ENCODE assay signal across 17 cellular contexts in the genomic region with DNA sequence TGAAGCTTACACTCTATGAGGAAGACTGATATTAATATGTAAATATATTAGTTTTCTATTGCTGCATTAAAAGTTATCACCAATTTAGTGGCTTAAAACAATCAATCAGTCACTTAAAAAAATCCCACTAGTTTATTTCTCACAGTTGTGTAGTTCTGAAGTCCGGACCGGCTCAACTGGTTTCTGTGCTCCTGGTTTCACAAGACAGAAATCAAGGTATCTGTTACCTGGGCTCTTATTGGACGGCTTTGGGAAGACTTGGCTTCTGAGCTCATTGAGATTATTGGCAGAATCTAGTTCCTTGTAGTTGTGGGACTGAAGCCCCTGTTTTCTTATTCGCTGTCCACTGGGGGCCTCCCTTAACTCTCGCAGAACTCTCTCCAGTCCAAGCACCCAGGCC.
DNase-seq lines count a peak whose midpoint lies in the region; ATAC-seq, FAIRE-seq and TF ChIP-seq lines count a peak whose summit lies in the region.
"Had no signal": no experiment of that assay in that cellular context is flagged by ENCODE, and none has a peak within 500 bp of the region (broad histone marks: within the 10 kb centered on the region; RNA-seq: fewer than 3 reads in every experiment).

No MANE protein-coding gene starts in this region.

- WGBS in mammary epithelial cell (ENCODE audit: low coverage, missing lambda C conversion rate), result 62% methylated on average over 5 of the region's 5 CpGs

- H3K27ac Mint-ChIP-seq in type B pancreatic cell, result peak overlapping the region; percentile 46
- no peak overlapping the region for H3K27ac Mint-ChIP-seq in CD8-positive, alpha-beta T cell

- no peak overlapping the region for H3K4me3 Mint-ChIP-seq in type B pancreatic cell
- no peak overlapping the region for H3K4me3 Mint-ChIP-seq in CD8-positive, alpha-beta T cell

- H3K9ac ChIP-seq in mammary epithelial cell (ENCODE audit: insufficient read depth, low read length), result no peak overlapping the region
- H3K9ac ChIP-seq: BLaER1 had no signal

- FAIRE-seq in bronchial epithelial cell (lab: Jason Lieb, UNC), result no peak
- FAIRE-seq: G401.6, GM12891, H54 had no signal

- H3K27ac ChIP-seq in mammary epithelial cell (ENCODE audit: insufficient read depth, low read depth, low read length), result no peak overlapping the region
- no peak overlapping the region for H3K27ac ChIP-seq in CD8-positive, alpha-beta T cell (ENCODE audit: low read depth, low read length)
- H3K27ac ChIP-seq: BLaER1 had no signal

- CTCF ChIA-PET in mammary epithelial cell (lab: Charles Lee; ENCODE audit: low non-redundant PET), result no interaction called here
- CTCF ChIA-PET in CD8-positive, alpha-beta T cell (lab: Charles Lee), result no interaction called here

- H3K4me3 ChIP-seq in mammary epithelial cell (replicated peaks in 1 of 3; ENCODE audit: insufficient read depth in 1 of 3, low read depth in 2 of 3, low read length in 3 of 3) (no peak overlapping the region), bronchial epithelial cell (ENCODE audit: low read depth, low read length) (no peak overlapping the region)
- no peak overlapping the region for H3K4me3 ChIP-seq in CD8-positive, alpha-beta T cell (ENCODE audit: low read depth, low read length)
- H3K4me3 ChIP-seq: BLaER1 had no signal

- H3K9me3 Mint-ChIP-seq in type B pancreatic cell, result no peaks in the 10 kb centered on the region
- no peaks in the 10 kb centered on the region for H3K9me3 Mint-ChIP-seq in CD8-positive, alpha-beta T cell

- peak; percentile 7 to 66 for DNase-seq in T47D (ENCODE audit: low read depth in 1 of 2, low spot score in 1 of 2)
- DNase-seq in mammary epithelial cell, result no peak
- peak; percentile 35 for DNase-seq in bronchial epithelial cell (ENCODE audit: low read depth)
- peak; percentile 8 for DNase-seq in iPS-NIHi11 (ENCODE audit: low spot score)
- no peak for DNase-seq in type B pancreatic cell (ENCODE audit: extremely low spot score, unreplicated experiment)
- no peak for DNase-seq in CD8-positive, alpha-beta T cell
- DNase-seq: 8988T, AML-193, DMS79, IMR-90 had no signal

- H3K4me2 ChIP-seq in mammary epithelial cell (ENCODE audit: insufficient read depth, low read depth, low read length), result no peak overlapping the region
- H3K4me2 ChIP-seq: BLaER1 had no signal

- H3K36me3 Mint-ChIP-seq in type B pancreatic cell, result no peaks in the 10 kb centered on the region
- H3K36me3 Mint-ChIP-seq in CD8-positive, alpha-beta T cell, result no peaks in the 10 kb centered on the region

- dilution Hi-C loops in mammary epithelial cell (cut with HindIII; ENCODE audit: low sequenced_read_pairs), result no loop called here

- no peak for ATAC-seq in CD8-positive, alpha-beta T cell
- ATAC-seq in GM19023 (IDR thresholded peaks at IDR 0.05; ENCODE audit: unreplicated experiment) (no peak), GM18520 (IDR thresholded peaks at IDR 0.05; ENCODE audit: unreplicated experiment) (no peak)
- ATAC-seq: HCT116 had no signal

- no peak for TF ChIP-seq CTCF in mammary epithelial cell (conservative IDR thresholded peaks at IDR 0.05 in 1 of 2, IDR thresholded peaks at IDR 0.05 in 1 of 2; ENCODE audit: extremely low read depth in 1 of 2, insufficient read depth in 1 of 2, low read depth in 1 of 2, low read length in 2 of 2)
- TF ChIP-seq CTCF in bronchial epithelial cell (IDR thresholded peaks at IDR 0.05; ENCODE audit: insufficient read depth, low read length, severe bottlenecking), result no peak
- TF ChIP-seq CTCF in type B pancreatic cell (conservative IDR thresholded peaks at IDR 0.05), result no peak
- TF ChIP-seq CTCF in CD8-positive, alpha-beta T cell (IDR thresholded peaks at IDR 0.05), result no peak

- no peaks in the 10 kb centered on the region for H4K20me1 ChIP-seq in mammary epithelial cell (ENCODE audit: insufficient read depth, low read length)
- H4K20me1 ChIP-seq: BLaER1 had no signal

- H3K79me2 ChIP-seq in mammary epithelial cell (ENCODE audit: insufficient read depth, low read length), result no peaks in the 10 kb centered on the region

- no peak overlapping the region for H2AFZ ChIP-seq in mammary epithelial cell (ENCODE audit: low read depth, low read length)

- intact Hi-C loops in mammary epithelial cell (cut with micrococcal nuclease), result no loop called here
- intact Hi-C loops in CD8-positive, alpha-beta T cell (cut with DNase I, micrococcal nuclease), result no loop called here

- no peaks in the 10 kb centered on the region for H3K36me3 ChIP-seq in mammary epithelial cell (ENCODE audit: insufficient read depth, low read length)
- H3K36me3 ChIP-seq in bronchial epithelial cell (ENCODE audit: control insufficient read depth, insufficient read depth, low read length), result no peaks in the 10 kb centered on the region
- no peaks in the 10 kb centered on the region for H3K36me3 ChIP-seq in CD8-positive, alpha-beta T cell (ENCODE audit: insufficient read depth, low read length)
- H3K36me3 ChIP-seq: BLaER1 had no signal

- no peaks in the 10 kb centered on the region for H3K27me3 ChIP-seq in mammary epithelial cell (ENCODE audit: insufficient read depth, low read length)
- no peaks in the 10 kb centered on the region for H3K27me3 ChIP-seq in bronchial epithelial cell (ENCODE audit: control insufficient read depth, insufficient read depth, low read length)
- no peaks in the 10 kb centered on the region for H3K27me3 ChIP-seq in CD8-positive, alpha-beta T cell (ENCODE audit: insufficient read depth, low read length)
- H3K27me3 ChIP-seq: BLaER1 had no signal

- in situ Hi-C loops in T47D (cut with HindIII; ENCODE audit: low pct_unique_long_range_greater_than_20kb, low sequenced_read_pairs), result no loop called here
- in situ Hi-C loops in mammary epithelial cell (cut with MboI; ENCODE audit: low sequenced_read_pairs in 2 of 2), result no loop called here

- no peaks in the 10 kb centered on the region for H3K27me3 Mint-ChIP-seq in type B pancreatic cell
- H3K27me3 Mint-ChIP-seq in CD8-positive, alpha-beta T cell (ENCODE audit: low read depth), result no peaks in the 10 kb centered on the region

- H3K4me1 Mint-ChIP-seq in type B pancreatic cell (ENCODE audit: unreplicated experiment), result no peaks in the 10 kb centered on the region
- H3K4me1 Mint-ChIP-seq in CD8-positive, alpha-beta T cell (ENCODE audit: low read depth), result no peaks in the 10 kb centered on the region

- H3K9me3 ChIP-seq in mammary epithelial cell (replicated peaks; ENCODE audit: insufficient read depth, low read length), result no peaks in the 10 kb centered on the region
- H3K9me3 ChIP-seq in CD8-positive, alpha-beta T cell (ENCODE audit: low read length), result no peaks in the 10 kb centered on the region
- H3K9me3 ChIP-seq: BLaER1 had no signal

- POLR2A ChIA-PET in CD8-positive, alpha-beta T cell (lab: Charles Lee), result no interaction called here

- BruUV-seq in mammary epithelial cell (replicated peaks; lab: Mats Ljungman, UMichigan), result no TSS peak

- no peaks in the 10 kb centered on the region for H3K4me1 ChIP-seq in mammary epithelial cell (ENCODE audit: insufficient read depth, low read length)
- no peaks in the 10 kb centered on the region for H3K4me1 ChIP-seq in CD8-positive, alpha-beta T cell (ENCODE audit: insufficient read depth, low read length)
- H3K4me1 ChIP-seq: BLaER1 had no signal

Comparison
In these comparisons a context has a peak if more than half of its experiments do, and no peak if none do; other contexts are left out.
1. DNase-seq: peak in T47D (2 of 2), bronchial epithelial cell (single experiment) and iPS-NIHi11 (single experiment); none in mammary epithelial cell (single experiment), type B pancreatic cell (single experiment) and CD8-positive, alpha-beta T cell (0 of 7).